2 cellular contexts compared by ENCODE assay signal in genomic region chr4:16213107-16213506, GRCh38.
TF ChIP-seq lines count a peak whose summit lies in the region.

No MANE protein-coding gene starts in this region.

TF ChIP-seq in HEK293, 187 proteins besides CTCF, POLR2A, EP300 and RAD21:
- no peak for TF ChIP-seq ZNF426 (tag by site-specific recombination; IDR thresholded peaks at IDR 0.05)
- TF ChIP-seq ZSCAN23 (tag by site-specific recombination; IDR thresholded peaks at IDR 0.05) = no peak
- TF ChIP-seq TCF7L2 (IDR thresholded peaks at IDR 0.05; ENCODE audit: borderline replicate concordance, low read depth, low read length) = peak; percentile 57; the same call in 1 of the 2 replicates
- 0 out of 2 replicates have a peak, but pooled peaks have one; percentile 22 for TF ChIP-seq ZNF341 (tag by site-specific recombination; IDR thresholded peaks at IDR 0.05; ENCODE audit: low read depth)
- peak; percentile 38; the same call in 1 of the 2 replicates for TF ChIP-seq PRDM4 (tag by site-specific recombination; IDR thresholded peaks at IDR 0.05)
- TF ChIP-seq TRIM28 (IDR thresholded peaks at IDR 0.05; ENCODE audit: borderline replicate concordance, low read length) = no peak
- peak; percentile 67 for TF ChIP-seq PRDM6 (tag by site-specific recombination; IDR thresholded peaks at IDR 0.05)
- 0 out of 2 replicates have a peak, but pooled peaks have one; percentile 24 for TF ChIP-seq ZBTB8A (tag by site-specific recombination; IDR thresholded peaks at IDR 0.05)
- no peak for TF ChIP-seq ZNF114 (tag by site-specific recombination; IDR thresholded peaks at IDR 0.05)
- no peak for TF ChIP-seq ZBTB7A (tag by site-specific recombination; IDR thresholded peaks at IDR 0.05; ENCODE audit: low read depth)
- TF ChIP-seq ZNF747 (tag by site-specific recombination; IDR thresholded peaks at IDR 0.05) = no peak
- no peak for TF ChIP-seq ZNF473 (tag by site-specific recombination; IDR thresholded peaks at IDR 0.05)

TF ChIP-seq in K562, 482 proteins besides CTCF, POLR2A, EP300 and RAD21:
- no peak for TF ChIP-seq ADNP (tag; IDR thresholded peaks at IDR 0.05)
- no peak for TF ChIP-seq CHD1 (IDR thresholded peaks at IDR 0.05; ENCODE audit: low read length)
- no peak for TF ChIP-seq BDP1 (IDR thresholded peaks at IDR 0.05; ENCODE audit: insufficient read depth, insufficient read length)
- no peak for TF ChIP-seq GTF2E2 (tag; IDR thresholded peaks at IDR 0.05)
- no peak for TF ChIP-seq SAP30 (IDR thresholded peaks at IDR 0.05; ENCODE audit: borderline replicate concordance, insufficient read depth, low read depth, low read length, poor library complexity, severe bottlenecking)
- TF ChIP-seq, protein P1, sequence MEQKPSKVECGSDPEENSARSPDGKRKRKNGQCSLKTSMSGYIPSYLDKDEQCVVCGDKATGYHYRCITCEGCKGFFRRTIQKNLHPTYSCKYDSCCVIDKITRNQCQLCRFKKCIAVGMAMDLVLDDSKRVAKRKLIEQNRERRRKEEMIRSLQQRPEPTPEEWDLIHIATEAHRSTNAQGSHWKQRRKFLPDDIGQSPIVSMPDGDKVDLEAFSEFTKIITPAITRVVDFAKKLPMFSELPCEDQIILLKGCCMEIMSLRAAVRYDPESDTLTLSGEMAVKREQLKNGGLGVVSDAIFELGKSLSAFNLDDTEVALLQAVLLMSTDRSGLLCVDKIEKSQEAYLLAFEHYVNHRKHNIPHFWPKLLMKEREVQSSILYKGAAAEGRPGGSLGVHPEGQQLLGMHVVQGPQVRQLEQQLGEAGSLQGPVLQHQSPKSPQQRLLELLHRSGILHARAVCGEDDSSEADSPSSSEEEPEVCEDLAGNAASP (IDR thresholded peaks at IDR 0.05) = no peak
- no peak for TF ChIP-seq SRSF7 (optimal IDR thresholded peaks at IDR 0.05; ENCODE audit: low read depth, low read length)
- TF ChIP-seq ZNF655 (CRISPR knock-in tag; IDR thresholded peaks at IDR 0.05) = no peak
- TF ChIP-seq, protein P2, sequence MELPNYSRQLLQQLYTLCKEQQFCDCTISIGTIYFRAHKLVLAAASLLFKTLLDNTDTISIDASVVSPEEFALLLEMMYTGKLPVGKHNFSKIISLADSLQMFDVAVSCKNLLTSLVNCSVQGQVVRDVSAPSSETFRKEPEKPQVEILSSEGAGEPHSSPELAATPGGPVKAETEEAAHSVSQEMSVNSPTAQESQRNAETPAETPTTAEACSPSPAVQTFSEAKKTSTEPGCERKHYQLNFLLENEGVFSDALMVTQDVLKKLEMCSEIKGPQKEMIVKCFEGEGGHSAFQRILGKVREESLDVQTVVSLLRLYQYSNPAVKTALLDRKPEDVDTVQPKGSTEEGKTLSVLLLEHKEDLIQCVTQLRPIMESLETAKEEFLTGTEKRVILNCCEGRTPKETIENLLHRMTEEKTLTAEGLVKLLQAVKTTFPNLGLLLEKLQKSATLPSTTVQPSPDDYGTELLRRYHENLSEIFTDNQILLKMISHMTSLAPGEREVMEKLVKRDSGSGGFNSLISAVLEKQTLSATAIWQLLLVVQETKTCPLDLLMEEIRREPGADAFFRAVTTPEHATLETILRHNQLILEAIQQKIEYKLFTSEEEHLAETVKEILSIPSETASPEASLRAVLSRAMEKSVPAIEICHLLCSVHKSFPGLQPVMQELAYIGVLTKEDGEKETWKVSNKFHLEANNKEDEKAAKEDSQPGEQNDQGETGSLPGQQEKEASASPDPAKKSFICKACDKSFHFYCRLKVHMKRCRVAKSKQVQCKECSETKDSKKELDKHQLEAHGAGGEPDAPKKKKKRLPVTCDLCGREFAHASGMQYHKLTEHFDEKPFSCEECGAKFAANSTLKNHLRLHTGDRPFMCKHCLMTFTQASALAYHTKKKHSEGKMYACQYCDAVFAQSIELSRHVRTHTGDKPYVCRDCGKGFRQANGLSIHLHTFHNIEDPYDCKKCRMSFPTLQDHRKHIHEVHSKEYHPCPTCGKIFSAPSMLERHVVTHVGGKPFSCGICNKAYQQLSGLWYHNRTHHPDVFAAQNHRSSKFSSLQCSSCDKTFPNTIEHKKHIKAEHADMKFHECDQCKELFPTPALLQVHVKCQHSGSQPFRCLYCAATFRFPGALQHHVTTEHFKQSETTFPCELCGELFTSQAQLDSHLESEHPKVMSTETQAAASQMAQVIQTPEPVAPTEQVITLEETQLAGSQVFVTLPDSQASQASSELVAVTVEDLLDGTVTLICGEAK (IDR thresholded peaks at IDR 0.05) = no peak
- TF ChIP-seq, protein P2 (CRISPR knock-in tag; IDR thresholded peaks at IDR 0.05) = no peak
- no peak for TF ChIP-seq PTRF (tag; IDR thresholded peaks at IDR 0.05)
- no peak for TF ChIP-seq PHB (CRISPR knock-in tag; IDR thresholded peaks at IDR 0.05)
- no peak for TF ChIP-seq HMG20B (CRISPR knock-in tag; IDR thresholded peaks at IDR 0.05)
- TF ChIP-seq ZFP30 (CRISPR knock-in tag; IDR thresholded peaks at IDR 0.05; ENCODE audit: borderline replicate concordance) = no peak
- TF ChIP-seq, protein P3, sequence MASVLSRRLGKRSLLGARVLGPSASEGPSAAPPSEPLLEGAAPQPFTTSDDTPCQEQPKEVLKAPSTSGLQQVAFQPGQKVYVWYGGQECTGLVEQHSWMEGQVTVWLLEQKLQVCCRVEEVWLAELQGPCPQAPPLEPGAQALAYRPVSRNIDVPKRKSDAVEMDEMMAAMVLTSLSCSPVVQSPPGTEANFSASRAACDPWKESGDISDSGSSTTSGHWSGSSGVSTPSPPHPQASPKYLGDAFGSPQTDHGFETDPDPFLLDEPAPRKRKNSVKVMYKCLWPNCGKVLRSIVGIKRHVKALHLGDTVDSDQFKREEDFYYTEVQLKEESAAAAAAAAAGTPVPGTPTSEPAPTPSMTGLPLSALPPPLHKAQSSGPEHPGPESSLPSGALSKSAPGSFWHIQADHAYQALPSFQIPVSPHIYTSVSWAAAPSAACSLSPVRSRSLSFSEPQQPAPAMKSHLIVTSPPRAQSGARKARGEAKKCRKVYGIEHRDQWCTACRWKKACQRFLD (CRISPR knock-in tag; IDR thresholded peaks at IDR 0.05) = no peak
- no peak for TF ChIP-seq ZFP36 (IDR thresholded peaks at IDR 0.05; ENCODE audit: low read depth, low read length, partially characterized antibody)
- no peak for TF ChIP-seq ZNF23 (CRISPR knock-in tag; IDR thresholded peaks at IDR 0.05)
- no peak for TF ChIP-seq SMARCB1 (IDR thresholded peaks at IDR 0.05; ENCODE audit: insufficient read length, low read depth)
- TF ChIP-seq TCF3 (CRISPR knock-in tag; IDR thresholded peaks at IDR 0.05) = no peak
- TF ChIP-seq ZNF449 (CRISPR knock-in tag; IDR thresholded peaks at IDR 0.05) = no peak
